In genomic region chr10:44458671-44459403, GRCh38 we compare ENCODE assay signal across 23 cellular contexts.
"Had no signal": no experiment of that assay in that cellular context is flagged by ENCODE, and none has a peak within 500 bp of the region (broad histone marks: within the 10 kb centered on the region; RNA-seq: fewer than 3 reads in every experiment).

No MANE protein-coding gene starts in this region.

- H3K36me3 Mint-ChIP-seq: activated naive CD4-positive, alpha-beta T cell treated with anti-CD3 and anti-CD28 coated beads, Interleukin-2, amount 10 ng/mL, durations not matched to agents 7 days and 5 days had no signal

- ATAC-seq: activated naive CD8-positive, alpha-beta T cell treated with anti-CD3 and anti-CD28 coated beads, Interleukin-2, amount 50 U/mL, for 24 hours; activated T-cell treated with anti-CD3 and anti-CD28 coated beads, Interleukin-2, amount 50 U/mL, for 4 hours; psoas muscle; stimulated activated naive CD8-positive, alpha-beta T cell treated with anti-CD3 and anti-CD28 coated beads, Interleukin-15, amount 100 ng/mL, for 72 hours had no signal

- H3K36me3 ChIP-seq: brain microvascular endothelial cell, colonic mucosa, left ventricle myocardium inferior, suprapubic skin, transverse colon had no signal

- H3K27me3 ChIP-seq: brain microvascular endothelial cell, colonic mucosa, suprapubic skin, transverse colon had no signal

- H3K4me3 Mint-ChIP-seq: activated CD4-positive, alpha-beta T cell treated with anti-CD3 and anti-CD28 coated beads, Interleukin-2, amount 10 ng/mL, durations not matched to agents 7 days and 5 days; activated naive CD4-positive, alpha-beta T cell treated with anti-CD3 and anti-CD28 coated beads, Interleukin-2, amount 10 ng/mL, durations not matched to agents 7 days and 5 days; activated naive CD8-positive, alpha-beta T cell treated with anti-CD3 and anti-CD28 coated beads, Interleukin-2, amount 50 U/mL, for 24 hours; activated T-cell treated with anti-CD3 and anti-CD28 coated beads, Interleukin-2, amount 50 U/mL, for 4 hours; central memory CD8-positive, alpha-beta T cell; endodermal cell; stimulated activated naive CD8-positive, alpha-beta T cell treated with anti-CD3 and anti-CD28 coated beads, Interleukin-15, amount 100 ng/mL, for 72 hours had no signal

- H3K4me3 ChIP-seq: colonic mucosa, left ventricle myocardium inferior, psoas muscle, skin epidermis, suprapubic skin, transverse colon had no signal

- H3K4me1 Mint-ChIP-seq: activated CD4-positive, alpha-beta T cell treated with anti-CD3 and anti-CD28 coated beads, Interleukin-2, amount 10 ng/mL, durations not matched to agents 7 days and 5 days; activated naive CD4-positive, alpha-beta T cell treated with anti-CD3 and anti-CD28 coated beads, Interleukin-2, amount 10 ng/mL, durations not matched to agents 7 days and 5 days; activated naive CD8-positive, alpha-beta T cell treated with anti-CD3 and anti-CD28 coated beads, Interleukin-2, amount 50 U/mL, for 24 hours; central memory CD8-positive, alpha-beta T cell; endodermal cell; stimulated activated naive CD8-positive, alpha-beta T cell treated with anti-CD3 and anti-CD28 coated beads, Interleukin-15, amount 100 ng/mL, for 72 hours had no signal

- H3K4me1 ChIP-seq: colonic mucosa, psoas muscle had no signal

- H3K9me3 Mint-ChIP-seq: activated CD4-positive, alpha-beta T cell treated with anti-CD3 and anti-CD28 coated beads, Interleukin-2, amount 10 ng/mL, durations not matched to agents 7 days and 5 days; activated naive CD4-positive, alpha-beta T cell treated with anti-CD3 and anti-CD28 coated beads, Interleukin-2, amount 10 ng/mL, durations not matched to agents 7 days and 5 days; central memory CD8-positive, alpha-beta T cell had no signal

- H3K27ac Mint-ChIP-seq: activated CD4-positive, alpha-beta T cell treated with anti-CD3 and anti-CD28 coated beads, Interleukin-2, amount 10 ng/mL, durations not matched to agents 7 days and 5 days; activated naive CD4-positive, alpha-beta T cell treated with anti-CD3 and anti-CD28 coated beads, Interleukin-2, amount 10 ng/mL, durations not matched to agents 7 days and 5 days; activated naive CD8-positive, alpha-beta T cell treated with anti-CD3 and anti-CD28 coated beads, Interleukin-2, amount 50 U/mL, for 24 hours; endodermal cell; stimulated activated naive CD8-positive, alpha-beta T cell treated with anti-CD3 and anti-CD28 coated beads, Interleukin-15, amount 100 ng/mL, for 72 hours had no signal

- DNase-seq: activated CD4-positive, alpha-beta T cell treated with anti-CD3 and anti-CD28 coated beads, Interleukin-2, amount 10 ng/mL, durations not matched to agents 7 days and 5 days; activated CD8-positive, alpha-beta memory T cell treated with anti-CD3 and anti-CD28 coated beads, Interleukin-2, amount 50 U/mL, for 4 hours; activated naive CD4-positive, alpha-beta T cell treated with anti-CD3 and anti-CD28 coated beads, Interleukin-2, amount 10 ng/mL, durations not matched to agents 7 days and 5 days; activated naive CD8-positive, alpha-beta T cell treated with anti-CD3 and anti-CD28 coated beads, Interleukin-2, amount 50 U/mL, for 24 hours; activated T-cell treated with anti-CD3 and anti-CD28 coated beads, Interleukin-2, amount 50 U/mL, for 4 hours; brain microvascular endothelial cell; colonic mucosa; endodermal cell; foreskin melanocyte; hypothalamus; left ventricle myocardium inferior; mammary epithelial cell; psoas muscle; right cardiac atrium; stimulated activated CD4-positive, alpha-beta T cell treated with anti-CD3 and anti-CD28 coated beads, Interleukin-15, amount 100 ng/mL, for 24 hours; stimulated activated CD4-positive, alpha-beta T cell treated with anti-CD3 and anti-CD28 coated beads, Interleukin-2, amount 100 ng/mL, for 48 hours; stimulated activated naive CD8-positive, alpha-beta T cell treated with anti-CD3 and anti-CD28 coated beads, Interleukin-15, amount 100 ng/mL, for 72 hours; T1000; transverse colon had no signal

- H3K27me3 Mint-ChIP-seq: activated CD4-positive, alpha-beta T cell treated with anti-CD3 and anti-CD28 coated beads, Interleukin-2, amount 10 ng/mL, durations not matched to agents 7 days and 5 days; activated naive CD4-positive, alpha-beta T cell treated with anti-CD3 and anti-CD28 coated beads, Interleukin-2, amount 10 ng/mL, durations not matched to agents 7 days and 5 days had no signal

- H3K27ac ChIP-seq: brain microvascular endothelial cell, colonic mucosa, epithelial cell of prostate, left ventricle myocardium inferior, psoas muscle, skin epidermis, suprapubic skin, transverse colon had no signal

- H3K9me3 ChIP-seq: colonic mucosa, psoas muscle, suprapubic skin, transverse colon had no signal
